12 cellular contexts compared by ENCODE assay signal in genomic region chr20:252801-253200, GRCh38. TPM values are rescaled to one million over a fixed set of nuclear protein-coding genes. Genes with fewer than 3 reads are reported as not detected.
"Had no signal": no experiment of that assay in that cellular context is flagged by ENCODE, and none has a peak within 500 bp of the region (broad histone marks: within the 10 kb centered on the region; RNA-seq: fewer than 3 reads in every experiment).

No MANE protein-coding gene starts in this region.

- FAIRE-seq: H1, H54, HepG2 had no signal

- H3K9ac ChIP-seq: KMS-11 had no signal

- H3K4me1 Mint-ChIP-seq: IgD-negative memory B cell had no signal

- H3K27ac Mint-ChIP-seq: GM23338, H9, HFFc6 had no signal

- H3K4me2 ChIP-seq: GM23338, KMS-11 had no signal

- H2AFZ ChIP-seq: GM23338 had no signal

- H3K27ac ChIP-seq: HL-60, KMS-11 had no signal

- DNase-seq: H9, HCEC 1CT, HFFc6, KBM-7 had no signal

- H3K4me3 ChIP-seq: GM23338 had no signal

- ATAC-seq: GM23338, HepG2 had no signal

- H3K4me3 Mint-ChIP-seq: GM23338, H9, HFFc6, IgD-negative memory B cell had no signal

- H3K9me3 Mint-ChIP-seq: HFFc6, IgD-negative memory B cell had no signal

RNA-seq across cellular contexts. Expression of gene DEFB132, which starts 4.7 kb away (rescaled TPM):
- total RNA-seq: GM23338, H1, H9, HepG2, HFFc6, HT1080 had no signal
- polyA plus RNA-seq: GM23338, H1, HepG2, IgD-negative memory B cell had no signal

RNA-seq across cellular contexts. Expression of gene DEFB129, which starts 25.7 kb away (rescaled TPM):
- total RNA-seq: GM23338, H1, H9, HepG2, HFFc6, HT1080 had no signal
- polyA plus RNA-seq: GM23338, H1, HepG2, IgD-negative memory B cell had no signal
